In genomic region chr11:26556582-26556981, GRCh38 we compare ENCODE assay signal across 21 cellular contexts. TPM values are rescaled to one million over a fixed set of nuclear protein-coding genes. Genes with fewer than 3 reads are reported as not detected.
"Had no signal": no experiment of that assay in that cellular context is flagged by ENCODE, and none has a peak within 500 bp of the region (broad histone marks: within the 10 kb centered on the region; RNA-seq: fewer than 3 reads in every experiment).

No MANE protein-coding gene starts in this region.

- H3K4me3 ChIP-seq: ascending aorta, colonic mucosa, gastroesophageal sphincter, testis, vagina had no signal

- H3K4me1 Mint-ChIP-seq: activated CD4-positive, alpha-beta T cell treated with anti-CD3 and anti-CD28 coated beads, Interleukin-2, amount 10 ng/mL, durations not matched to agents 7 days and 5 days; activated naive CD8-positive, alpha-beta T cell treated with anti-CD3 and anti-CD28 coated beads, Interleukin-2, amount 50 U/mL, for 24 hours; memory B cell; nephron; T-helper 17 cell had no signal

- H3K27me3 ChIP-seq: ascending aorta, colonic mucosa, gastroesophageal sphincter, testis, vagina had no signal

- H3K9me3 ChIP-seq: ascending aorta, colonic mucosa, gastroesophageal sphincter, testis, vagina had no signal

- H3K4me1 ChIP-seq: ascending aorta, colonic mucosa, gastroesophageal sphincter, testis, vagina had no signal

- H3K4me3 Mint-ChIP-seq: activated CD4-positive, alpha-beta T cell treated with anti-CD3 and anti-CD28 coated beads, Interleukin-2, amount 10 ng/mL, durations not matched to agents 7 days and 5 days; activated naive CD8-positive, alpha-beta T cell treated with anti-CD3 and anti-CD28 coated beads, Interleukin-2, amount 50 U/mL, for 24 hours; memory B cell; nephron; stimulated activated naive CD8-positive, alpha-beta T cell treated with anti-CD3 and anti-CD28 coated beads, Interleukin-15, Interleukin-2, amounts not matched to agents 100 ng/mL and 50 ng/mL, for 24 hours; T-helper 17 cell had no signal

- H3K27me3 Mint-ChIP-seq: activated CD4-positive, alpha-beta T cell treated with anti-CD3 and anti-CD28 coated beads, Interleukin-2, amount 10 ng/mL, durations not matched to agents 7 days and 5 days; activated naive CD8-positive, alpha-beta T cell treated with anti-CD3 and anti-CD28 coated beads, Interleukin-2, amount 50 U/mL, for 24 hours; memory B cell; stimulated activated naive CD8-positive, alpha-beta T cell treated with anti-CD3 and anti-CD28 coated beads, Interleukin-15, Interleukin-2, amounts not matched to agents 100 ng/mL and 50 ng/mL, for 24 hours; T-helper 17 cell had no signal

- H3K27ac ChIP-seq: ascending aorta, colonic mucosa, gastroesophageal sphincter, testis, vagina had no signal

- H3K36me3 ChIP-seq: ascending aorta, colonic mucosa, gastroesophageal sphincter, vagina had no signal

- H3K9me3 Mint-ChIP-seq: activated CD4-positive, alpha-beta T cell treated with anti-CD3 and anti-CD28 coated beads, Interleukin-2, amount 10 ng/mL, durations not matched to agents 7 days and 5 days; nephron had no signal

- H3K36me3 Mint-ChIP-seq: memory B cell had no signal

- H3K27ac Mint-ChIP-seq: activated CD4-positive, alpha-beta T cell treated with anti-CD3 and anti-CD28 coated beads, Interleukin-2, amount 10 ng/mL, durations not matched to agents 7 days and 5 days; activated naive CD8-positive, alpha-beta T cell treated with anti-CD3 and anti-CD28 coated beads, Interleukin-2, amount 50 U/mL, for 24 hours; memory B cell; nephron; stimulated activated naive CD8-positive, alpha-beta T cell treated with anti-CD3 and anti-CD28 coated beads, Interleukin-15, Interleukin-2, amounts not matched to agents 100 ng/mL and 50 ng/mL, for 24 hours; T-helper 17 cell had no signal

- DNase-seq: activated CD4-positive, alpha-beta T cell treated with anti-CD3 and anti-CD28 coated beads, Interleukin-2, amount 10 ng/mL, durations not matched to agents 7 days and 5 days; activated CD4-positive, CD25-positive, alpha-beta regulatory T cell; activated CD8-positive, alpha-beta memory T cell treated with anti-CD3 and anti-CD28 coated beads for 24 hours; activated naive CD4-positive, alpha-beta T cell treated with Interleukin-2 at 50 U/mL for 16 hours; activated naive CD8-positive, alpha-beta T cell treated with anti-CD3 and anti-CD28 coated beads, Interleukin-2, amount 50 U/mL, for 24 hours; colonic mucosa; hypothalamus; left cardiac atrium; stimulated activated CD4-positive, alpha-beta T cell treated with anti-CD3 and anti-CD28 coated beads, Interleukin-4, amount 100 ng/mL, for 1 hour; stimulated activated CD8-positive, alpha-beta memory T cell treated with anti-CD3 and anti-CD28 coated beads, Interleukin-4, amount 100 ng/mL, for 48 hours; T-helper 17 cell; testis had no signal

- ATAC-seq: activated naive CD8-positive, alpha-beta T cell treated with anti-CD3 and anti-CD28 coated beads, Interleukin-2, amount 50 U/mL, for 24 hours; gastroesophageal sphincter; left cardiac atrium; T-helper 17 cell had no signal

RNA-seq across cellular contexts. Expression of gene MUC15, which starts 15.5 kb away (rescaled TPM):
- total RNA-seq: activated CD4-positive, alpha-beta T cell treated with anti-CD3 and anti-CD28 coated beads, Interleukin-2, amount 10 ng/mL, durations not matched to agents 7 days and 5 days; ascending aorta; cardiac septum; left cardiac atrium; omental fat pad; pulmonary artery endothelial cell; T-helper 17 cell had no signal
